ENCODE assay signal across 16 cellular contexts in genomic region chr1:103937763-103938357, GRCh38.
DNase-seq lines count a peak whose midpoint lies in the region; ATAC-seq and TF ChIP-seq lines count a peak whose summit lies in the region.
"Had no signal": no experiment of that assay in that cellular context is flagged by ENCODE, and none has a peak within 500 bp of the region (broad histone marks: within the 10 kb centered on the region; RNA-seq: fewer than 3 reads in every experiment).

No MANE protein-coding gene starts in this region.

- ATAC-seq in GM19455 (IDR thresholded peaks at IDR 0.05; ENCODE audit: unreplicated experiment) (peak; percentile 73), HG02798 (IDR thresholded peaks at IDR 0.05; ENCODE audit: poor library complexity, unreplicated experiment) (peak; percentile 86), HG03520 (IDR thresholded peaks at IDR 0.05; ENCODE audit: unreplicated experiment) (peak; percentile 96)
- ATAC-seq: HepG2 had no signal

- TF ChIP-seq CTCF in GM13977 (IDR thresholded peaks at IDR 0.05; ENCODE audit: extremely low read depth, insufficient read depth, missing control alignments), result no peak

- H3K36me3 Mint-ChIP-seq in T-helper 2 cell treated with Interferon-gamma antibody and Interleukin-4, amounts not matched to agents 5 μg/mL and 100 μg/mL, for 36 hours (ENCODE audit: low read depth), result no peaks in the 10 kb centered on the region

- in situ Hi-C loops in GM13977 (cut with MboI; ENCODE audit: low pct_unique_long_range_greater_than_20kb, low sequenced_read_pairs, unreplicated experiment), result no loop called here

- DNase-seq in GM13977 (ENCODE audit: low spot score) (peak; percentile 26), NOMO-1 treated with dmso at 0.1 percent for 144 hours (lab: John Stamatoyannopoulos, UW; ENCODE audit: unreplicated experiment) (no peak), AG20443 (ENCODE audit: low spot score) (no peak)
- DNase-seq in stimulated activated CD4-positive, alpha-beta T cell treated with anti-CD3 and anti-CD28 coated beads, Interleukin-2, amount 100 ng/mL, for 24 hours, result no peak
- no peak for DNase-seq in T-helper 2 cell treated with Interferon-gamma antibody and Interleukin-4, amounts not matched to agents 5 μg/mL and 100 μg/mL, for 36 hours (ENCODE audit: low spot score)
- DNase-seq: activated CD4-positive, alpha-beta T cell treated with anti-CD3 and anti-CD28 coated beads for 1 hour; Caco-2; head of caudate nucleus; NCI-H1092; NCI-H446; Peyer's patch; trophoblast cell had no signal

- H3K4me3 Mint-ChIP-seq in T-helper 2 cell treated with Interferon-gamma antibody and Interleukin-4, amounts not matched to agents 5 μg/mL and 100 μg/mL, for 36 hours, result no peak overlapping the region

- peaks cover 4% of the 10 kb centered on the region for H3K9me3 Mint-ChIP-seq in T-helper 2 cell treated with Interferon-gamma antibody and Interleukin-4, amounts not matched to agents 5 μg/mL and 100 μg/mL, for 36 hours

- no peaks in the 10 kb centered on the region for H3K27me3 Mint-ChIP-seq in T-helper 2 cell treated with Interferon-gamma antibody and Interleukin-4, amounts not matched to agents 5 μg/mL and 100 μg/mL, for 36 hours (ENCODE audit: low read depth)

- no peak overlapping the region for H3K27ac Mint-ChIP-seq in T-helper 2 cell treated with Interferon-gamma antibody and Interleukin-4, amounts not matched to agents 5 μg/mL and 100 μg/mL, for 36 hours

- H3K4me1 Mint-ChIP-seq in T-helper 2 cell treated with Interferon-gamma antibody and Interleukin-4, amounts not matched to agents 5 μg/mL and 100 μg/mL, for 36 hours (ENCODE audit: low read depth), result no peaks in the 10 kb centered on the region
